9 cellular contexts compared by ENCODE assay signal in genomic region chr5:132010645-132011560, GRCh38. TPM values are rescaled to one million over a fixed set of nuclear protein-coding genes. Genes with fewer than 3 reads are reported as not detected.
DNase-seq lines count a peak whose midpoint lies in the region; ATAC-seq and TF ChIP-seq lines count a peak whose summit lies in the region.
"Had no signal": no experiment of that assay in that cellular context is flagged by ENCODE, and none has a peak within 500 bp of the region (broad histone marks: within the 10 kb centered on the region; RNA-seq: fewer than 3 reads in every experiment).

No MANE protein-coding gene starts in this region.

- H3K4me3 Mint-ChIP-seq in H9: peak overlapping the region; percentile 68 to 94

- peaks cover 7% of the 10 kb centered on the region for H3K23me2 ChIP-seq in H9 (ENCODE audit: insufficient read length, low read depth, low read length, poor library complexity, severe bottlenecking)

- no peak overlapping the region for H4K91ac ChIP-seq in H9 (ENCODE audit: insufficient read length, low read depth, low read length)

- H3K4ac ChIP-seq in H9 (ENCODE audit: low read depth, low read length): no peak overlapping the region

- H3K9me3 ChIP-seq in H9 (ENCODE audit: control insufficient read depth, low read depth, low read length) (no peaks in the 10 kb centered on the region), left ventricle myocardium inferior (replicated peaks) (no peaks in the 10 kb centered on the region), sigmoid colon (no peaks in the 10 kb centered on the region)

- no peak overlapping the region for H3K56ac ChIP-seq in H9 (ENCODE audit: insufficient read length, low read depth, low read length)

- H4K8ac ChIP-seq in H9 (replicated peaks; ENCODE audit: insufficient read length, low read depth, low read length): no peak overlapping the region

- no peak overlapping the region for H2AK5ac ChIP-seq in H9 (ENCODE audit: insufficient read length, low read length)

- H3K79me2 ChIP-seq in H9 (ENCODE audit: insufficient read depth, low read length): no peaks in the 10 kb centered on the region

- no peak overlapping the region for H2BK120ac ChIP-seq in H9 (ENCODE audit: low read depth, low read length, poor library complexity, severe bottlenecking)

- no peaks in the 10 kb centered on the region; a peak in 1 of 7 replicates for H3K36me3 Mint-ChIP-seq in H9 (ENCODE audit: insufficient read depth in 1 of 3, low read depth in 3 of 3)

- no peak overlapping the region for H3T11ph ChIP-seq in H9 (ENCODE audit: low read length)

- H3K27ac Mint-ChIP-seq in H9: no peak overlapping the region

- H3K27ac ChIP-seq in H9 (ENCODE audit: insufficient read length, low read depth, low read length) (no peak overlapping the region), left ventricle myocardium inferior (replicated peaks) (no peak overlapping the region), sigmoid colon (no peak overlapping the region)

- H2BK20ac ChIP-seq in H9 (ENCODE audit: low read depth, low read length, poor library complexity, severe bottlenecking): no peak overlapping the region

- H3K27me3 Mint-ChIP-seq in H9 (ENCODE audit: low read depth): peaks cover 42% of the 10 kb centered on the region

- ATAC-seq in GM18517 (IDR thresholded peaks at IDR 0.05; ENCODE audit: unreplicated experiment): no peak

- H2AFZ ChIP-seq in H9 (ENCODE audit: low read length): no peak overlapping the region

- no peaks in the 10 kb centered on the region for H4K20me1 ChIP-seq in H9 (ENCODE audit: control insufficient read depth, insufficient read depth, insufficient read length)

- WGBS in H9 (ENCODE audit: extremely low coverage, insufficient read length, low lambda C conversion rate): no CpG with 5 or more reads among the region's 43 CpGs
- WGBS in sigmoid colon, 2 donors: 21 to 27% methylated on average over 43 of the region's 43 CpGs

- no peak overlapping the region for H4K5ac ChIP-seq in H9 (ENCODE audit: insufficient read length, low read depth, low read length)

- no peak for TF ChIP-seq POLR2A in sigmoid colon (IDR thresholded peaks at IDR 0.05)

- H3K4me3 ChIP-seq in left ventricle myocardium inferior (peak overlapping the region; percentile 72), sigmoid colon (peak overlapping the region; percentile 45 to 61 (median 56))

- no peak overlapping the region for H2BK15ac ChIP-seq in H9 (ENCODE audit: low read depth, low read length)

- no peaks in the 10 kb centered on the region; a peak in 1 of 5 replicates for H3K9me3 Mint-ChIP-seq in H9

- no peak for TF ChIP-seq EP300 in sigmoid colon (IDR thresholded peaks at IDR 0.05)

- intact Hi-C loops in left ventricle myocardium inferior (cut with micrococcal nuclease): no loop called here
- intact Hi-C loops in sigmoid colon (cut with DNase I): loop anchor here (5.0 kb wide), 1 partner anchor 214 kb away; the partner anchor contains the start of gene FNIP1

- H3K4me2 ChIP-seq in H9 (ENCODE audit: insufficient read depth, insufficient read length, low read length): peak overlapping the region; percentile 74

- no peak overlapping the region for H3K23ac ChIP-seq in H9 (ENCODE audit: insufficient read length, low read depth, low read length)

- H3K79me1 ChIP-seq in H9 (ENCODE audit: insufficient read depth, low read depth, low read length, poor library complexity, severe bottlenecking): no peaks in the 10 kb centered on the region

- H3K27me3 ChIP-seq in H9 (ENCODE audit: insufficient read depth, low read length) (peaks cover 3% of the 10 kb centered on the region; the same call in 1 of the 2 replicates), left ventricle myocardium inferior (ENCODE audit: low read depth) (peaks cover 24% of the 10 kb centered on the region), sigmoid colon (peaks cover 3 to 17% (median 12%) of the 10 kb centered on the region in 3 donors)

- H3K36me3 ChIP-seq in left ventricle myocardium inferior: no peaks in the 10 kb centered on the region
- H3K36me3 ChIP-seq in sigmoid colon: no peaks in the 10 kb centered on the region

- TF ChIP-seq CTCF in H9 (conservative IDR thresholded peaks at IDR 0.05): no peak
- TF ChIP-seq CTCF in left ventricle myocardium inferior (IDR thresholded peaks at IDR 0.05; ENCODE audit: borderline replicate concordance): no peak
- no peak for TF ChIP-seq CTCF in sigmoid colon (IDR thresholded peaks at IDR 0.05)

- DNase-seq in H9: peak; percentile 46
- DNase-seq in activated CD8-positive, alpha-beta memory T cell treated with anti-CD3 and anti-CD28 coated beads, Interleukin-2, amount 50 U/mL, for 48 hours: peak; percentile 58
- DNase-seq in left ventricle myocardium inferior: no peak
- DNase-seq in sigmoid colon: peak; percentile 63
- DNase-seq in dedifferentiated amniotic fluid mesenchymal stem cell (ENCODE audit: extremely low spot score): no peak
- no peak for DNase-seq in NCI-H1436 treated with DMSO at 0.1 percent for 48 hours (lab: John Stamatoyannopoulos, UW)
- no peak for DNase-seq in stimulated activated CD4-positive, alpha-beta T cell treated with anti-CD3 and anti-CD28 coated beads, Interleukin-2, amount 100 ng/mL, for 24 hours

- peaks cover 12 to 16% of the 10 kb centered on the region in 2 experiments for H3K4me1 Mint-ChIP-seq in H9

- H3K9ac ChIP-seq in H9 (ENCODE audit: extremely low read depth, insufficient read length, low read length): no peak overlapping the region

- H3K18ac ChIP-seq in H9 (ENCODE audit: insufficient read length, low read depth, low read length): no peak overlapping the region

- peaks cover 4% of the 10 kb centered on the region; the same call in 1 of the 2 replicates for H3K4me1 ChIP-seq in H9 (ENCODE audit: insufficient read depth, low read length)
- peaks cover 33% of the 10 kb centered on the region for H3K4me1 ChIP-seq in left ventricle myocardium inferior
- H3K4me1 ChIP-seq in sigmoid colon: peaks cover 0 to 16% (median 13%) of the 10 kb centered on the region in 4 donors

- H2BK12ac ChIP-seq in H9 (ENCODE audit: insufficient read length, low read depth, low read length): no peak overlapping the region

- no peak overlapping the region for H3K14ac ChIP-seq in H9 (ENCODE audit: insufficient read depth, low read length)

- H2BK5ac ChIP-seq in H9 (ENCODE audit: insufficient read length, low read length): no peak overlapping the region

RNA-seq across cellular contexts. Expression of gene ACSL6, which starts 0.6 kb away (rescaled TPM):
- total RNA-seq in H9 (2021) (1.3 and 1.6 TPM in 2 replicates), left ventricle myocardium inferior (2.7 TPM), sigmoid colon (1 to 10 TPM in 2 of 4 donors, under 1 TPM in 2; 0.16 to 2.2 (median 1.2) TPM)
- polyA plus RNA-seq in sigmoid colon: 1 to 10 TPM in 1 of 3 donors, not detected in 2; 5.5 TPM

RNA-seq across cellular contexts. Expression of gene IL3, which starts 49.6 kb away (rescaled TPM):
- total RNA-seq in H9 (2021) (not detected in 2 replicates), left ventricle myocardium inferior (not detected), sigmoid colon (not detected)
- polyA plus RNA-seq in sigmoid colon: not detected
- total RNA-seq: subcutaneous adipose tissue had no signal

Comparison
In these comparisons a context has a peak if more than half of its experiments do, and no peak if none do; other contexts are left out.
1. DNase-seq: peak in H9 (single experiment), activated CD8-positive, alpha-beta memory T cell treated with anti-CD3 and anti-CD28 coated beads, Interleukin-2, amount 50 U/mL, for 48 hours (single experiment) and sigmoid colon (single experiment); none in left ventricle myocardium inferior (single experiment), dedifferentiated amniotic fluid mesenchymal stem cell (single experiment), NCI-H1436 treated with DMSO at 0.1 percent for 48 hours (single experiment) and stimulated activated CD4-positive, alpha-beta T cell treated with anti-CD3 and anti-CD28 coated beads, Interleukin-2, amount 100 ng/mL, for 24 hours (0 of 2).